In genomic region chr9:21750021-21750735, GRCh38 we compare ENCODE assay signal across 18 cellular contexts. TPM values are rescaled to one million over a fixed set of nuclear protein-coding genes. Genes with fewer than 3 reads are reported as not detected.
DNase-seq lines count a peak whose midpoint lies in the region; ATAC-seq and TF ChIP-seq lines count a peak whose summit lies in the region.
"Had no signal": no experiment of that assay in that cellular context is flagged by ENCODE, and none has a peak within 500 bp of the region (broad histone marks: within the 10 kb centered on the region; RNA-seq: fewer than 3 reads in every experiment).

No MANE protein-coding gene starts in this region.

- peaks cover 16% of the 10 kb centered on the region for H3F3A ChIP-seq in GM23248 (ENCODE audit: insufficient read depth)

- no peaks in the 10 kb centered on the region for H3K9me3 Mint-ChIP-seq in T-helper 2 cell treated with Interferon-gamma antibody and Interleukin-4, amounts not matched to agents 5 μg/mL and 100 μg/mL, for 36 hours
- H3K9me3 Mint-ChIP-seq: CD4-positive, CD25-positive, alpha-beta regulatory T cell had no signal

- H3K27me3 Mint-ChIP-seq in T-helper 2 cell treated with Interferon-gamma antibody and Interleukin-4, amounts not matched to agents 5 μg/mL and 100 μg/mL, for 36 hours (ENCODE audit: low read depth) = peaks cover 55% of the 10 kb centered on the region
- peaks cover 39% of the 10 kb centered on the region for H3K27me3 Mint-ChIP-seq in T-helper 17 cell

- H3K27ac Mint-ChIP-seq in T-helper 2 cell treated with Interferon-gamma antibody and Interleukin-4, amounts not matched to agents 5 μg/mL and 100 μg/mL, for 36 hours = no peak overlapping the region
- H3K27ac Mint-ChIP-seq in T-helper 17 cell = no peak overlapping the region
- H3K27ac Mint-ChIP-seq: CD4-positive, CD25-positive, alpha-beta regulatory T cell had no signal

- in situ Hi-C loops in GM23248 (cut with MboI) = no loop called here

- no peaks in the 10 kb centered on the region for H3K79me2 ChIP-seq in GM23248 (ENCODE audit: insufficient read depth)

- no peak for ATAC-seq in RWPE2 (ENCODE audit: low read depth)
- no peak for ATAC-seq in GM18907 (IDR thresholded peaks at IDR 0.05; ENCODE audit: unreplicated experiment)
- ATAC-seq in T-helper 17 cell = no peak
- ATAC-seq: Panc1 had no signal

- H3K4me1 ChIP-seq in GM23248 (ENCODE audit: insufficient read depth) = peaks cover 44% of the 10 kb centered on the region
- H3K4me1 ChIP-seq in RWPE2 (ENCODE audit: insufficient read depth, poor library complexity, severe bottlenecking) = peaks cover 44% of the 10 kb centered on the region

- H3K9me2 ChIP-seq in GM23248 (ENCODE audit: insufficient read depth) = no peaks in the 10 kb centered on the region

- TF ChIP-seq CTCF in RWPE2 (IDR thresholded peaks at IDR 0.05; ENCODE audit: poor library complexity, severe bottlenecking) (no peak), foreskin fibroblast (IDR thresholded peaks at IDR 0.05; ENCODE audit: low read depth, low read length) (no peak)

- H4K20me1 ChIP-seq in GM23248 (ENCODE audit: insufficient read depth) = no peaks in the 10 kb centered on the region

- 0 out of 2 replicates have a peak overlapping the region, but pooled peaks have one; percentile 5 for H2AFZ ChIP-seq in GM23248

- H3K4me3 Mint-ChIP-seq in T-helper 2 cell treated with Interferon-gamma antibody and Interleukin-4, amounts not matched to agents 5 μg/mL and 100 μg/mL, for 36 hours = no peak overlapping the region
- H3K4me3 Mint-ChIP-seq in T-helper 17 cell = no peak overlapping the region
- H3K4me3 Mint-ChIP-seq: CD4-positive, CD25-positive, alpha-beta regulatory T cell had no signal

- no peaks in the 10 kb centered on the region for H3K36me3 Mint-ChIP-seq in T-helper 2 cell treated with Interferon-gamma antibody and Interleukin-4, amounts not matched to agents 5 μg/mL and 100 μg/mL, for 36 hours (ENCODE audit: low read depth)
- peaks cover 2% of the 10 kb centered on the region for H3K36me3 Mint-ChIP-seq in T-helper 17 cell (ENCODE audit: low read depth)
- H3K36me3 Mint-ChIP-seq: CD4-positive, CD25-positive, alpha-beta regulatory T cell had no signal

- H3K9me3 ChIP-seq in GM23248 (ENCODE audit: low read depth) (no peaks in the 10 kb centered on the region), RWPE2 (ENCODE audit: severe bottlenecking) (no peaks in the 10 kb centered on the region), T-helper 17 cell (ENCODE audit: control insufficient read depth, low read length, poor library complexity, severe bottlenecking) (no peaks in the 10 kb centered on the region)

- H3K4me3 ChIP-seq in GM23248 (no peak overlapping the region), RWPE2 (ENCODE audit: severe bottlenecking) (no peak overlapping the region), foreskin fibroblast (ENCODE audit: low read depth in 1 of 2, low read length in 2 of 2) (no peak overlapping the region)

- H3K4me2 ChIP-seq in GM23248 (ENCODE audit: unreplicated experiment) = no peak overlapping the region

- no peaks in the 10 kb centered on the region for H3K4me1 Mint-ChIP-seq in T-helper 2 cell treated with Interferon-gamma antibody and Interleukin-4, amounts not matched to agents 5 μg/mL and 100 μg/mL, for 36 hours (ENCODE audit: low read depth)
- H3K4me1 Mint-ChIP-seq in T-helper 17 cell = peaks cover 3% of the 10 kb centered on the region
- H3K4me1 Mint-ChIP-seq: CD4-positive, CD25-positive, alpha-beta regulatory T cell had no signal

- WGBS in GM23248 (ENCODE audit: low coverage in 1 of 2, low lambda C conversion rate in 2 of 2, missing lambda C conversion rate in 2 of 2), 2 experiments = 62 to 66% methylated on average over 3 of the region's 3 CpGs

- H3K9ac ChIP-seq in GM23248 = no peak overlapping the region

- no peak overlapping the region for H3K27ac ChIP-seq in GM23248
- peak overlapping the region; percentile 11 for H3K27ac ChIP-seq in RWPE2 (ENCODE audit: poor library complexity, severe bottlenecking)
- H3K27ac ChIP-seq: HL-60 had no signal

- H3K27me3 ChIP-seq in GM23248 (replicated peaks; ENCODE audit: insufficient read depth) = no peaks in the 10 kb centered on the region
- no peaks in the 10 kb centered on the region for H3K27me3 ChIP-seq in RWPE2 (ENCODE audit: insufficient read depth, poor library complexity, severe bottlenecking)

- H3K36me3 ChIP-seq in GM23248 (ENCODE audit: low read depth) (no peaks in the 10 kb centered on the region), RWPE2 (ENCODE audit: low read depth) (no peaks in the 10 kb centered on the region)

- peak; percentile 12 for DNase-seq in GM23248
- DNase-seq in RWPE2 (ENCODE audit: low spot score) = no peak
- DNase-seq in dedifferentiated amniotic fluid mesenchymal stem cell (ENCODE audit: extremely low spot score) = peak; percentile 18
- DNase-seq in foreskin fibroblast = peak; percentile 35 to 67
- no peak for DNase-seq in T-helper 2 cell treated with Interferon-gamma antibody and Interleukin-4, amounts not matched to agents 5 μg/mL and 100 μg/mL, for 36 hours (ENCODE audit: low spot score)
- no peak for DNase-seq in GM19240 (ENCODE audit: insufficient read length, low spot score)
- no peak for DNase-seq in T-helper 17 cell
- DNase-seq: CD4-positive, CD25-positive, alpha-beta regulatory T cell; DMS79; KG1; NCI-H1930; NCI-H2171; NCI-H446 treated with DMSO at 0.1 percent for 48 hours; NCI-H748 treated with DMSO at 0.1 percent for 48 hours; SHP77 had no signal

RNA-seq across cellular contexts. Expression of gene MTAP, which starts 52.3 kb away (rescaled TPM):
- 26.7 and 29.8 TPM in 2 replicates for total RNA-seq in GM23248 (2014; rRNA removed; shearing (Covaris generic))
- 44.8 and 47.8 TPM in 2 replicates for polyA plus RNA-seq in GM23248 (2016; fragmentation: Nextera tagmentation; extraction: Ambion mirVana)
- 10 to 100 TPM; 26.2 to 28.8 TPM for total RNA-seq in T-helper 17 cell

Comparison
In these comparisons a context has a peak if more than half of its experiments do, and no peak if none do; other contexts are left out.
1. DNase-seq: peak in GM23248 (single experiment), dedifferentiated amniotic fluid mesenchymal stem cell (single experiment) and foreskin fibroblast (2 of 2); none in RWPE2 (single experiment), T-helper 2 cell treated with Interferon-gamma antibody and Interleukin-4, amounts not matched to agents 5 μg/mL and 100 μg/mL, for 36 hours (single experiment), GM19240 (single experiment) and T-helper 17 cell (0 of 3).